9 cellular contexts compared by ENCODE assay signal in genomic region chr17:56912105-56912999, GRCh38. TPM values are rescaled to one million over a fixed set of nuclear protein-coding genes. Genes with fewer than 3 reads are reported as not detected.
DNase-seq lines count a peak whose midpoint lies in the region; ATAC-seq, FAIRE-seq and TF ChIP-seq lines count a peak whose summit lies in the region.
"Had no signal": no experiment of that assay in that cellular context is flagged by ENCODE, and none has a peak within 500 bp of the region (broad histone marks: within the 10 kb centered on the region; RNA-seq: fewer than 3 reads in every experiment).

No MANE protein-coding gene starts in this region.

- no peak for DNase-seq in HTR-8/SVneo (ENCODE audit: insufficient read length, low spot score)
- no peak for DNase-seq in activated CD8-positive, alpha-beta T cell treated with anti-CD3 and anti-CD28 coated beads for 36 hours
- DNase-seq in hepatic stellate cell (ENCODE audit: low spot score): peak; percentile 40
- DNase-seq in occipital lobe (lab: John Stamatoyannopoulos, UW): no peak
- DNase-seq in NCI-H2107 (lab: John Stamatoyannopoulos, UW): no peak

- ATAC-seq in activated CD8-positive, alpha-beta T cell treated with anti-CD3 and anti-CD28 coated beads for 36 hours: no peak
- no peak for ATAC-seq in stimulated activated memory B cell treated with anti-CD40 and anti-IgM and Interleukin-4, amounts not matched to agents 10 μg/mL and 1 μg/mL and 100 μg/mL, for 72 hours
- ATAC-seq in HG02623 (IDR thresholded peaks at IDR 0.05; ENCODE audit: unreplicated experiment) (no peak), GM19023 (IDR thresholded peaks at IDR 0.05; ENCODE audit: unreplicated experiment) (no peak)

- H3K27me3 Mint-ChIP-seq in activated CD8-positive, alpha-beta T cell treated with anti-CD3 and anti-CD28 coated beads for 36 hours: no peaks in the 10 kb centered on the region
- H3K27me3 Mint-ChIP-seq in stimulated activated memory B cell treated with anti-CD40 and anti-IgM and Interleukin-4, amounts not matched to agents 10 μg/mL and 1 μg/mL and 100 μg/mL, for 72 hours: no peaks in the 10 kb centered on the region

- H3K9me3 Mint-ChIP-seq in activated CD8-positive, alpha-beta T cell treated with anti-CD3 and anti-CD28 coated beads for 36 hours: peaks cover 3% of the 10 kb centered on the region
- H3K9me3 Mint-ChIP-seq in stimulated activated memory B cell treated with anti-CD40 and anti-IgM and Interleukin-4, amounts not matched to agents 10 μg/mL and 1 μg/mL and 100 μg/mL, for 72 hours: no peaks in the 10 kb centered on the region

- peak overlapping the region; percentile 97 for H3K27ac Mint-ChIP-seq in activated CD8-positive, alpha-beta T cell treated with anti-CD3 and anti-CD28 coated beads for 36 hours
- peak overlapping the region; percentile 86 for H3K27ac Mint-ChIP-seq in stimulated activated memory B cell treated with anti-CD40 and anti-IgM and Interleukin-4, amounts not matched to agents 10 μg/mL and 1 μg/mL and 100 μg/mL, for 72 hours

- peak; percentile 40 for FAIRE-seq in HTR-8/SVneo (lab: Jason Lieb, UNC)
- FAIRE-seq: TTC549 had no signal

- peaks cover 60% of the 10 kb centered on the region for H3K4me1 Mint-ChIP-seq in activated CD8-positive, alpha-beta T cell treated with anti-CD3 and anti-CD28 coated beads for 36 hours (ENCODE audit: low read depth)
- H3K4me1 Mint-ChIP-seq in stimulated activated memory B cell treated with anti-CD40 and anti-IgM and Interleukin-4, amounts not matched to agents 10 μg/mL and 1 μg/mL and 100 μg/mL, for 72 hours: peaks cover 81% of the 10 kb centered on the region

- no peak for TF ChIP-seq CTCF in activated CD8-positive, alpha-beta T cell treated with anti-CD3 and anti-CD28 coated beads for 36 hours (IDR thresholded peaks at IDR 0.05)

- POLR2A ChIA-PET in activated CD8-positive, alpha-beta T cell treated with anti-CD3 and anti-CD28 coated beads for 36 hours (lab: Charles Lee): interaction anchor here (1.1 to 1.6 kb wide), 3 partner anchors 8 to 78 kb away, joined by 3 to 4 read pairs (median 4); partner anchors contain the start of genes C17orf67 and DGKE

- CTCF ChIA-PET in activated CD8-positive, alpha-beta T cell treated with anti-CD3 and anti-CD28 coated beads for 36 hours (lab: Charles Lee): interaction anchor here (1.0 to 2.4 kb wide), 5 partner anchors 11 to 93 kb away, joined by 3 to 9 read pairs (median 4); no protein-coding TSS in a partner anchor

- intact Hi-C loops in activated CD8-positive, alpha-beta T cell treated with anti-CD3 and anti-CD28 coated beads for 36 hours (cut with micrococcal nuclease): no loop called here

- H3K36me3 Mint-ChIP-seq in activated CD8-positive, alpha-beta T cell treated with anti-CD3 and anti-CD28 coated beads for 36 hours (ENCODE audit: low read depth): peaks cover 48% of the 10 kb centered on the region
- peaks cover 5% of the 10 kb centered on the region for H3K36me3 Mint-ChIP-seq in stimulated activated memory B cell treated with anti-CD40 and anti-IgM and Interleukin-4, amounts not matched to agents 10 μg/mL and 1 μg/mL and 100 μg/mL, for 72 hours

- H3K4me3 Mint-ChIP-seq in activated CD8-positive, alpha-beta T cell treated with anti-CD3 and anti-CD28 coated beads for 36 hours: peak overlapping the region; percentile 100
- peak overlapping the region; percentile 88 for H3K4me3 Mint-ChIP-seq in stimulated activated memory B cell treated with anti-CD40 and anti-IgM and Interleukin-4, amounts not matched to agents 10 μg/mL and 1 μg/mL and 100 μg/mL, for 72 hours

RNA-seq across cellular contexts. Expression of gene TRIM25, which starts 1.5 kb away (rescaled TPM):
- total RNA-seq in activated CD8-positive, alpha-beta T cell treated with anti-CD3 and anti-CD28 coated beads for 36 hours: 10 to 100 TPM; 94.2 to 95.6 TPM
- total RNA-seq in occipital lobe: 1.6 TPM

RNA-seq across cellular contexts. Expression of gene COIL, which starts 48.5 kb away (rescaled TPM):
- 10 to 100 TPM; 19.5 to 20.8 TPM for total RNA-seq in activated CD8-positive, alpha-beta T cell treated with anti-CD3 and anti-CD28 coated beads for 36 hours
- 26.7 TPM for total RNA-seq in occipital lobe

Comparison
In these comparisons a context has a peak if more than half of its experiments do, and no peak if none do; other contexts are left out.
1. RNA of gene TRIM25, which starts 1.5 kb away (total RNA-seq): 94.2 to 95.6 TPM in activated CD8-positive, alpha-beta T cell treated with anti-CD3 and anti-CD28 coated beads for 36 hours; 1.6 TPM in occipital lobe (single experiment); every median in the first group is over 10 times any median in the second.